Comparison of ENCODE assay signal across 21 cellular contexts in the genomic region with DNA sequence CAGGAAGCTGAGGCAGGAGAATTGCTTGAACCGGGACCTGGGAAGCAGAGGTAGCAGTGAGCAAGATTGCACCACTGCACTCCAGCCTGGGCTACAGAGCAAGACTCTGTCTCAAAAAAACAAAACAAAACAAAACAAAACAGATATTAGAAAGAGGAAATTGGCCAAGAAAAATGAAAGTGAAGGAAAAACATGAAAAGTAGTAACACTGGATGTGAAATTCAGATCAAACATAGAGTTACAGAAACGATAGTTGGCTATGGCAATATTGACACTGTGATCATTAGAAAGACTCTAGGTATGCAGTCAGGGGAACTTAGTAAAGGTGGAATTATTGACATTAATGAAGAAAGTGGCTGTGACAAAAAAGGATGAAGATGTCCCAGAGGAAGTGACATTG. TPM values are rescaled to one million over a fixed set of nuclear protein-coding genes. Genes with fewer than 3 reads are reported as not detected.
DNase-seq lines count a peak whose midpoint lies in the region; ATAC-seq and TF ChIP-seq lines count a peak whose summit lies in the region.
"Had no signal": no experiment of that assay in that cellular context is flagged by ENCODE, and none has a peak within 500 bp of the region (broad histone marks: within the 10 kb centered on the region; RNA-seq: fewer than 3 reads in every experiment).

No MANE protein-coding gene starts in this region.

- no peaks in the 10 kb centered on the region for H3K36me3 ChIP-seq in HEK293 (ENCODE audit: control insufficient read depth in 2 of 2, insufficient read depth in 1 of 2, low read length in 2 of 2)
- H3K36me3 ChIP-seq: colonic mucosa, upper lobe of left lung had no signal

- peaks cover 5% of the 10 kb centered on the region for H3K4me1 ChIP-seq in HEK293 (ENCODE audit: control insufficient read depth, insufficient read depth, low read length)
- H3K4me1 ChIP-seq: colonic mucosa had no signal

- H3K27me3 Mint-ChIP-seq in activated CD4-positive, alpha-beta T cell treated with anti-CD3 and anti-CD28 coated beads, Interleukin-2, amount 10 ng/mL, durations not matched to agents 7 days and 5 days, result no peaks in the 10 kb centered on the region
- no peaks in the 10 kb centered on the region for H3K27me3 Mint-ChIP-seq in stimulated activated naive B cell treated with anti-CD40 and anti-IgM and Interleukin-4, amounts not matched to agents 10 μg/mL and 1 μg/mL and 100 μg/mL, for 72 hours
- H3K27me3 Mint-ChIP-seq: CD4-positive, alpha-beta memory T cell; stimulated activated naive CD8-positive, alpha-beta T cell treated with anti-CD3 and anti-CD28 coated beads, Interleukin-15, amount 100 ng/mL, for 72 hours had no signal

- H3K4me3 ChIP-seq in HEK293 (ENCODE audit: low read depth, low read length), result no peak overlapping the region
- H3K4me3 ChIP-seq: colonic mucosa, upper lobe of left lung had no signal

- H3K9me3 Mint-ChIP-seq in activated CD4-positive, alpha-beta T cell treated with anti-CD3 and anti-CD28 coated beads, Interleukin-2, amount 10 ng/mL, durations not matched to agents 7 days and 5 days, result peaks cover 9% of the 10 kb centered on the region
- no peaks in the 10 kb centered on the region for H3K9me3 Mint-ChIP-seq in stimulated activated naive B cell treated with anti-CD40 and anti-IgM and Interleukin-4, amounts not matched to agents 10 μg/mL and 1 μg/mL and 100 μg/mL, for 72 hours
- H3K9me3 Mint-ChIP-seq: CD4-positive, alpha-beta memory T cell; stimulated activated naive CD8-positive, alpha-beta T cell treated with anti-CD3 and anti-CD28 coated beads, Interleukin-15, amount 100 ng/mL, for 72 hours had no signal

- H3K27ac ChIP-seq in HEK293 (ENCODE audit: extremely low read depth, low read depth, low read length), result no peak overlapping the region
- H3K27ac ChIP-seq: colonic mucosa, upper lobe of left lung had no signal

- POLR2A ChIA-PET in activated CD4-positive, alpha-beta T cell treated with anti-CD3 and anti-CD28 coated beads, Interleukin-2, amount 10 ng/mL, durations not matched to agents 7 days and 5 days (lab: Charles Lee), result no interaction called here
- POLR2A ChIA-PET in HEK293 (lab: Yijun Ruan, JAX), result no interaction called here

- no peak overlapping the region for H3K4me3 Mint-ChIP-seq in activated CD4-positive, alpha-beta T cell treated with anti-CD3 and anti-CD28 coated beads, Interleukin-2, amount 10 ng/mL, durations not matched to agents 7 days and 5 days
- peak overlapping the region; percentile 2 to 8 for H3K4me3 Mint-ChIP-seq in stimulated activated naive B cell treated with anti-CD40 and anti-IgM and Interleukin-4, amounts not matched to agents 10 μg/mL and 1 μg/mL and 100 μg/mL, for 72 hours
- H3K4me3 Mint-ChIP-seq: CD4-positive, alpha-beta memory T cell; stimulated activated naive CD8-positive, alpha-beta T cell treated with anti-CD3 and anti-CD28 coated beads, Interleukin-15, amount 100 ng/mL, for 72 hours had no signal

- H3K36me3 Mint-ChIP-seq in activated CD4-positive, alpha-beta T cell treated with anti-CD3 and anti-CD28 coated beads, Interleukin-2, amount 10 ng/mL, durations not matched to agents 7 days and 5 days (ENCODE audit: low read depth), result peaks cover 13% of the 10 kb centered on the region
- H3K36me3 Mint-ChIP-seq in stimulated activated naive B cell treated with anti-CD40 and anti-IgM and Interleukin-4, amounts not matched to agents 10 μg/mL and 1 μg/mL and 100 μg/mL, for 72 hours, result no peaks in the 10 kb centered on the region
- H3K36me3 Mint-ChIP-seq: CD4-positive, alpha-beta memory T cell had no signal

- no peak for DNase-seq in activated CD4-positive, alpha-beta T cell treated with anti-CD3 and anti-CD28 coated beads, Interleukin-2, amount 10 ng/mL, durations not matched to agents 7 days and 5 days
- DNase-seq in activated CD4-positive, alpha-beta T cell treated with anti-CD3 and anti-CD28 coated beads, Interleukin-2, amount 50 U/mL, for 1 hour, result no peak
- DNase-seq in NOMO-1 (lab: John Stamatoyannopoulos, UW; ENCODE audit: unreplicated experiment in 2 of 2) (peak; percentile 54 to 84), GM19240 (ENCODE audit: insufficient read length, low spot score) (no peak), omental fat pad (ENCODE audit: low spot score) (no peak)
- DNase-seq in stimulated activated naive B cell treated with anti-CD40 and anti-IgM and Interleukin-4, amounts not matched to agents 10 μg/mL and 1 μg/mL and 100 μg/mL, for 72 hours, result no peak
- DNase-seq: activated naive CD4-positive, alpha-beta T cell treated with Interleukin-2 at 50 U/mL for 16 hours; CD4-positive, alpha-beta memory T cell; colonic mucosa; DMS79; foreskin melanocyte; midbrain; MM.1S; NCI-H187 treated with DMSO at 0.1 percent for 48 hours; NCI-H446 treated with DMSO at 0.1 percent for 48 hours; stimulated activated CD4-positive, alpha-beta T cell treated with anti-CD3 and anti-CD28 coated beads, Interleukin-15, amount 100 ng/mL, for 24 hours; stimulated activated naive CD8-positive, alpha-beta T cell treated with anti-CD3 and anti-CD28 coated beads, Interleukin-15, amount 100 ng/mL, for 72 hours; upper lobe of left lung had no signal

- H3K9me3 ChIP-seq in HEK293 (ENCODE audit: control insufficient read depth, insufficient read depth, low read depth, low read length), result no peaks in the 10 kb centered on the region
- H3K9me3 ChIP-seq: colonic mucosa, upper lobe of left lung had no signal

- H3K4me1 Mint-ChIP-seq in activated CD4-positive, alpha-beta T cell treated with anti-CD3 and anti-CD28 coated beads, Interleukin-2, amount 10 ng/mL, durations not matched to agents 7 days and 5 days, result peaks cover 53% of the 10 kb centered on the region
- peaks cover 16 to 35% of the 10 kb centered on the region in 2 donors for H3K4me1 Mint-ChIP-seq in stimulated activated naive B cell treated with anti-CD40 and anti-IgM and Interleukin-4, amounts not matched to agents 10 μg/mL and 1 μg/mL and 100 μg/mL, for 72 hours

- TF ChIP-seq CTCF in HEK293 (tag by site-specific recombination; IDR thresholded peaks at IDR 0.05), result no peak
- TF ChIP-seq CTCF in omental fat pad (IDR thresholded peaks at IDR 0.05), result no peak

- peak; percentile 41 to 80 for ATAC-seq in stimulated activated naive B cell treated with anti-CD40 and anti-IgM and Interleukin-4, amounts not matched to agents 10 μg/mL and 1 μg/mL and 100 μg/mL, for 72 hours (replicated peaks)
- no peak for ATAC-seq in GM18502 (IDR thresholded peaks at IDR 0.05; ENCODE audit: poor library complexity, unreplicated experiment)
- no peak for ATAC-seq in omental fat pad (ENCODE audit: low FRiP score)
- ATAC-seq: HCT116; stimulated activated naive CD8-positive, alpha-beta T cell treated with anti-CD3 and anti-CD28 coated beads, Interleukin-15, amount 100 ng/mL, for 72 hours had no signal

- CTCF ChIA-PET in activated CD4-positive, alpha-beta T cell treated with anti-CD3 and anti-CD28 coated beads, Interleukin-2, amount 10 ng/mL, durations not matched to agents 7 days and 5 days (lab: Charles Lee), result interaction anchor here (0.8 to 5.1 kb wide), 4 partner anchors 13 to 107 kb away, joined by 3 to 28 read pairs (median 3); a partner anchor contains a TSS
- CTCF ChIA-PET in HEK293 (lab: Yijun Ruan, JAX), result interaction anchor here (1.0 kb wide), 1 partner anchor 509 kb away, joined by 5 read pairs; no protein-coding TSS in a partner anchor

- H3K27ac Mint-ChIP-seq in activated CD4-positive, alpha-beta T cell treated with anti-CD3 and anti-CD28 coated beads, Interleukin-2, amount 10 ng/mL, durations not matched to agents 7 days and 5 days, result peak overlapping the region; percentile 47
- peak overlapping the region; percentile 2 for H3K27ac Mint-ChIP-seq in stimulated activated naive B cell treated with anti-CD40 and anti-IgM and Interleukin-4, amounts not matched to agents 10 μg/mL and 1 μg/mL and 100 μg/mL, for 72 hours
- H3K27ac Mint-ChIP-seq: stimulated activated naive CD8-positive, alpha-beta T cell treated with anti-CD3 and anti-CD28 coated beads, Interleukin-15, amount 100 ng/mL, for 72 hours had no signal

TF ChIP-seq in HEK293, 187 proteins besides CTCF, POLR2A, EP300 and RAD21:
- TF ChIP-seq GLIS2 (tag by site-specific recombination; IDR thresholded peaks at IDR 0.05) (no peak), ZEB2 (tag by site-specific recombination; IDR thresholded peaks at IDR 0.05) (no peak), PRDM1 (tag by site-specific recombination; IDR thresholded peaks at IDR 0.05) (peak; percentile 90)

RNA-seq across cellular contexts. Expression of a gene that starts 13.2 kb away (rescaled TPM):
- 10 to 100 TPM; 58.0 to 66.0 TPM for total RNA-seq in activated CD4-positive, alpha-beta T cell treated with anti-CD3 and anti-CD28 coated beads, Interleukin-2, amount 10 ng/mL, durations not matched to agents 7 days and 5 days
- total RNA-seq in omental fat pad, result 100 to 1,000 TPM in 2 of 4 donors, 10 to 100 TPM in 2; 27.7 to 287 (median 98.7) TPM

Comparison
In these comparisons a context has a peak if more than half of its experiments do, and no peak if none do; other contexts are left out.
1. DNase-seq: peak in NOMO-1 (2 of 2); none in activated CD4-positive, alpha-beta T cell treated with anti-CD3 and anti-CD28 coated beads, Interleukin-2, amount 10 ng/mL, durations not matched to agents 7 days and 5 days (single experiment), activated CD4-positive, alpha-beta T cell treated with anti-CD3 and anti-CD28 coated beads, Interleukin-2, amount 50 U/mL, for 1 hour (single experiment), stimulated activated naive B cell treated with anti-CD40 and anti-IgM and Interleukin-4, amounts not matched to agents 10 μg/mL and 1 μg/mL and 100 μg/mL, for 72 hours (single experiment), GM19240 (single experiment) and omental fat pad (single experiment).
2. ATAC-seq: peak in stimulated activated naive B cell treated with anti-CD40 and anti-IgM and Interleukin-4, amounts not matched to agents 10 μg/mL and 1 μg/mL and 100 μg/mL, for 72 hours (2 of 2); none in GM18502 (single experiment) and omental fat pad (single experiment).